Comparison of ENCODE assay signal across 27 cellular contexts in genomic region chr7:68449099-68449498, GRCh38.
"Had no signal": no experiment of that assay in that cellular context is flagged by ENCODE, and none has a peak within 500 bp of the region (broad histone marks: within the 10 kb centered on the region; RNA-seq: fewer than 3 reads in every experiment).

No MANE protein-coding gene starts in this region.

- H3K9me3 ChIP-seq: colonic mucosa, esophagus squamous epithelium, gastrocnemius medialis, lower lobe of right lung had no signal

- FAIRE-seq: endometrium, islet of Langerhans, keratinocyte had no signal

- DNase-seq: colonic mucosa; cortex of kidney; effector CD8-positive, alpha-beta T cell; effector memory CD8-positive, alpha-beta T cell; endodermal cell; erythroblast; esophagus squamous epithelium; foreskin fibroblast; foreskin melanocyte; gastrocnemius medialis; glutamatergic neuron; head of caudate nucleus; heart right ventricle; hippocampal formation; left cardiac atrium; left lung; left ventricle myocardium superior; lower lobe of right lung; mesenchymal stem cell; midbrain; naive thymus-derived CD4-positive, alpha-beta T cell had no signal

- H3K4me3 Mint-ChIP-seq: dendritic cell treated with granulocyte-macrophage colony-stimulating factor and Interleukin-4, amounts not matched to agents 40 ng/mL and 50 ng/mL, for 4 days; effector memory CD8-positive, alpha-beta T cell; endodermal cell; naive thymus-derived CD4-positive, alpha-beta T cell had no signal

- H3K27me3 ChIP-seq: colonic mucosa, gastrocnemius medialis, left lung had no signal

- H3K9me3 Mint-ChIP-seq: endodermal cell had no signal

- H3K36me3 ChIP-seq: colonic mucosa, esophagus squamous epithelium, gastrocnemius medialis, heart right ventricle, left lung, lower lobe of right lung had no signal

- H3K27ac Mint-ChIP-seq: dendritic cell treated with granulocyte-macrophage colony-stimulating factor and Interleukin-4, amounts not matched to agents 40 ng/mL and 50 ng/mL, for 4 days; effector memory CD8-positive, alpha-beta T cell; endodermal cell had no signal

- H3K4me3 ChIP-seq: colonic mucosa, esophagus squamous epithelium, gastrocnemius medialis, heart right ventricle, left lung, lower lobe of right lung had no signal

- H3K4me1 Mint-ChIP-seq: endodermal cell; naive thymus-derived CD4-positive, alpha-beta T cell had no signal

- H3K36me3 Mint-ChIP-seq: naive thymus-derived CD4-positive, alpha-beta T cell had no signal

- ATAC-seq: effector memory CD8-positive, alpha-beta T cell; esophagus mucosa; gastrocnemius medialis; heart right ventricle; left cardiac atrium; left lung; left ventricle myocardium superior; lower lobe of right lung; naive thymus-derived CD4-positive, alpha-beta T cell had no signal

- H3K4me1 ChIP-seq: colonic mucosa, esophagus squamous epithelium, gastrocnemius medialis, heart right ventricle, left lung, lower lobe of right lung had no signal

- H3K27me3 Mint-ChIP-seq: dendritic cell treated with granulocyte-macrophage colony-stimulating factor and Interleukin-4, amounts not matched to agents 40 ng/mL and 50 ng/mL, for 4 days; effector memory CD8-positive, alpha-beta T cell; naive thymus-derived CD4-positive, alpha-beta T cell had no signal

- H3K27ac ChIP-seq: colonic mucosa, epithelial cell of prostate, esophagus squamous epithelium, gastrocnemius medialis, heart right ventricle, left lung, lower lobe of right lung had no signal
